Comparison of ENCODE assay signal across 8 cellular contexts in the genomic region with DNA sequence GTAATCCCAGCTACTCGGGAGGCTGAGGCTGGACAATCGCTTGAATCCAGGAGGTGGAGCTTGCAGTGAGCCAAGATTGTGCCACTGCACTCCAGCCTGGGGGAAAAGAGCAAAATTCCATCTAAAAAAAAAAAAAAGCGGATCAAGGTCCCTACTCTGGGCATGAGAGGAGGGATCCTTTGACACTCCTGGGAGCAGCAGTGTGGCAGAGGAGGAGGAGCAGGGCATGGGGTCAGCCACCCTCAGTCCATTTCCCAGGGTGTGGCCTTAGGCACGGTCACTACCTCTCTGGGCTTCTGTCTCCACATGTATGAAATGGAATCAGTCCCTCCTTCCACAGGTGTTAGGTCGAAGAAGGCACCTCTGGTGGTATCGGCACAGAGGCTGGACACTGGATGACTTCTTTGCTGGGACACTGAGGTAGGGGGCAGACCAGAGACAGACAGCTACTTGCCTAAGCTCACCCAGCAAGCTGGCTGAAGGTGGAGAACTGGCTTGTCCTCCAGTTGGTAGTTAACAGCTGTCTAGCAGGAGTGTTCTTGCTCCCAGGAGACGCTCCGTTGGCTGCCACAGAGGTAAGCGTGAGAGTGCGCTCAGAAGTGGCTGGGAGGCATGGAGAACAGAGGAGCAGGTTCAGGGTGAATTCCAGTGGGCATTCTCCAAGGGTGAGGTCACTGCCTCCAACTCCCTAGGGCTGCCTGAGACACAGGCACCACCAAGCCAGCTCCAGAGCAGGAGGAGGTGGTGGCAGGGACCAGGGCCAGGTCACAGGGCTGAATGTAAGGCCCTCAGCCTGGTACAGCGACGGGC. TPM values are rescaled to one million over a fixed set of nuclear protein-coding genes. Genes with fewer than 3 reads are reported as not detected.
DNase-seq lines count a peak whose midpoint lies in the region; ATAC-seq and TF ChIP-seq lines count a peak whose summit lies in the region.

No MANE protein-coding gene starts in this region.

- no peaks in the 10 kb centered on the region for H3F3A ChIP-seq in MM.1S (ENCODE audit: insufficient read depth, low read length)

- H3K36me3 ChIP-seq in gastrocnemius medialis (no peaks in the 10 kb centered on the region), MM.1S (replicated peaks; ENCODE audit: insufficient read depth, low read length) (no peaks in the 10 kb centered on the region)

- H3K9me3 Mint-ChIP-seq in glutamatergic neuron (ENCODE audit: unreplicated experiment) (no peaks in the 10 kb centered on the region), immature natural killer cell (no peaks in the 10 kb centered on the region)

- CTCF ChIA-PET in RWPE1 (lab: Yijun Ruan, JAX) = no interaction called here

- H3K27ac ChIP-seq in RWPE1 (peak overlapping the region; percentile 56), gastrocnemius medialis (peak overlapping the region; percentile 91 to 98 (median 94)), MM.1S (ENCODE audit: low read length) (no peak overlapping the region), dorsolateral prefrontal cortex (peak overlapping the region in 5 of 59 donors; percentile 0 to 22 (median 12))

- in situ Hi-C loops in gastrocnemius medialis (cut with MboI; ENCODE audit: low sequenced_read_pairs in 4 of 4) = no loop called here

- peaks cover 4% of the 10 kb centered on the region for H3K36me3 Mint-ChIP-seq in glutamatergic neuron (ENCODE audit: unreplicated experiment)
- peaks cover 0 to 2% (median 0%) of the 10 kb centered on the region in 3 donors for H3K36me3 Mint-ChIP-seq in immature natural killer cell

- H2AFZ ChIP-seq in MM.1S (ENCODE audit: low read length) = no peak overlapping the region

- H3K27me3 ChIP-seq in gastrocnemius medialis = no peaks in the 10 kb centered on the region
- H3K27me3 ChIP-seq in MM.1S (replicated peaks; ENCODE audit: insufficient read depth, low read length) = no peaks in the 10 kb centered on the region
- no peaks in the 10 kb centered on the region for H3K27me3 ChIP-seq in dorsolateral prefrontal cortex

- no peak overlapping the region for H3K4me3 ChIP-seq in gastrocnemius medialis
- no peak overlapping the region for H3K4me3 ChIP-seq in MM.1S (ENCODE audit: low read length)
- H3K4me3 ChIP-seq in dorsolateral prefrontal cortex = no peak overlapping the region

- peak in 1 of 2 donors; percentile 21 for TF ChIP-seq POLR2A in gastrocnemius medialis (IDR thresholded peaks at IDR 0.05)

- H4K20me1 ChIP-seq in MM.1S (ENCODE audit: insufficient read depth, low read length) = no peaks in the 10 kb centered on the region

- H3K9me3 ChIP-seq in gastrocnemius medialis (no peaks in the 10 kb centered on the region), MM.1S (replicated peaks; ENCODE audit: insufficient read depth, low read length) (no peaks in the 10 kb centered on the region)

- H3K27ac Mint-ChIP-seq in glutamatergic neuron (ENCODE audit: unreplicated experiment) = peak overlapping the region; percentile 52
- peak overlapping the region in 1 of 6 donors; percentile 28 for H3K27ac Mint-ChIP-seq in immature natural killer cell

- DNase-seq in GM03348 (ENCODE audit: low spot score) (peak; percentile 84), RWPE1 (ENCODE audit: low spot score) (peak; percentile 62), glutamatergic neuron (peak; percentile 53), gastrocnemius medialis (peak; percentile 50 to 89), immature natural killer cell (no peak), MM.1S (no peak), NCI-H1105 (lab: John Stamatoyannopoulos, UW) (no peak), dorsolateral prefrontal cortex (no peak)

- H3K4me3 Mint-ChIP-seq in glutamatergic neuron (ENCODE audit: unreplicated experiment) = peak overlapping the region; percentile 30
- H3K4me3 Mint-ChIP-seq in immature natural killer cell = no peak overlapping the region

- H3K9me2 ChIP-seq in MM.1S (replicated peaks; ENCODE audit: insufficient read depth, low read length) = no peaks in the 10 kb centered on the region

- ATAC-seq in gastrocnemius medialis = peak; percentile 7 to 45

- POLR2A ChIA-PET in RWPE1 (lab: Yijun Ruan, JAX; ENCODE audit: low non-redundant PET) = interaction anchor here (0.6 kb wide), 1 partner anchor 60 kb away, joined by 3 read pairs; no protein-coding TSS in a partner anchor

- H3K4me1 Mint-ChIP-seq in glutamatergic neuron (ENCODE audit: low read depth, unreplicated experiment) = peaks cover 7% of the 10 kb centered on the region
- peaks cover 2 to 3% of the 10 kb centered on the region in 2 donors for H3K4me1 Mint-ChIP-seq in immature natural killer cell

- H3K27me3 Mint-ChIP-seq in glutamatergic neuron (ENCODE audit: unreplicated experiment) = peaks cover 2% of the 10 kb centered on the region
- H3K27me3 Mint-ChIP-seq in immature natural killer cell (ENCODE audit: low read depth in 3 of 3) = peaks cover 0 to 4% (median 0%) of the 10 kb centered on the region in 3 donors

- H3K9ac ChIP-seq in MM.1S (ENCODE audit: low read length) = no peak overlapping the region

- no peak for TF ChIP-seq CTCF in RWPE1 (conservative IDR thresholded peaks at IDR 0.05; ENCODE audit: low read depth)
- no peak for TF ChIP-seq CTCF in glutamatergic neuron (IDR thresholded peaks at IDR 0.05; ENCODE audit: partially characterized antibody, unreplicated experiment)
- TF ChIP-seq CTCF in gastrocnemius medialis (IDR thresholded peaks at IDR 0.05 in 4 of 5, conservative IDR thresholded peaks at IDR 0.05 in 1 of 5) = no peak
- TF ChIP-seq CTCF in MM.1S (IDR thresholded peaks at IDR 0.05; ENCODE audit: low read length) = no peak
- TF ChIP-seq CTCF in dorsolateral prefrontal cortex (IDR thresholded peaks at IDR 0.05 in 54 of 56, conservative IDR thresholded peaks at IDR 0.05 in 2 of 56; ENCODE audit: low read depth in 1 of 56, partially characterized antibody in 56 of 56) = no peak

- no peaks in the 10 kb centered on the region for H3K79me2 ChIP-seq in MM.1S (ENCODE audit: low read length)

- no peak overlapping the region for H3K4me2 ChIP-seq in MM.1S (ENCODE audit: low read depth, low read length)

- intact Hi-C loops in gastrocnemius medialis (cut with DNase I; ENCODE audit: low total_unique reads) = loop anchor here (5.0 to 10.0 kb wide), 4 partner anchors 135 to 1147 kb away; partner anchors contain the start of gene MB
- intact Hi-C loops in dorsolateral prefrontal cortex (cut with DNase I) = no loop called here

- H3K4me1 ChIP-seq in gastrocnemius medialis (peaks cover 58 to 68% of the 10 kb centered on the region in 2 donors), MM.1S (ENCODE audit: low read length) (peaks cover 6% of the 10 kb centered on the region)

RNA-seq across cellular contexts. Expression of gene TXN2, which starts 19.6 kb away (rescaled TPM):
- total RNA-seq in glutamatergic neuron (ENCODE audit: unreplicated experiment) = 66.1 TPM
- total RNA-seq in gastrocnemius medialis = 100 to 1,000 TPM in 1 of 4 donors, 10 to 100 TPM in 3; 64.9 to 122 (median 86.0) TPM
- polyA plus RNA-seq in immature natural killer cell = 100 to 1,000 TPM; 134 to 239 (median 178) TPM
- total RNA-seq in dorsolateral prefrontal cortex = 10 to 100 TPM; 47.2 to 80.9 (median 65.4) TPM

RNA-seq across cellular contexts. Expression of gene FOXRED2, which starts 45.0 kb away (rescaled TPM):
- total RNA-seq in glutamatergic neuron (ENCODE audit: unreplicated experiment) (41.6 TPM), gastrocnemius medialis (10 to 100 TPM in 1 of 4 donors, 1 to 10 TPM in 3; 2.6 to 13.6 (median 5.1) TPM), dorsolateral prefrontal cortex (10 to 100 TPM; 32.6 to 77.4 (median 49.9) TPM)
- polyA plus RNA-seq in immature natural killer cell = 1 to 10 TPM in 1 of 3 donors, under 1 TPM in 1, not detected in 1; 0.38 to 2.8 TPM

Comparison
In these comparisons a context has a peak if more than half of its experiments do, and no peak if none do; other contexts are left out.
1. DNase-seq: peak in GM03348 (single experiment), RWPE1 (single experiment), glutamatergic neuron (single experiment) and gastrocnemius medialis (2 of 2); none in immature natural killer cell (0 of 3), MM.1S (single experiment), NCI-H1105 (single experiment) and dorsolateral prefrontal cortex (0 of 10).